8 cellular contexts compared by ENCODE assay signal in genomic region chr4:123856689-123857545, GRCh38.
DNase-seq lines count a peak whose midpoint lies in the region; ATAC-seq, FAIRE-seq and TF ChIP-seq lines count a peak whose summit lies in the region.

No MANE protein-coding gene starts in this region.

- H4K20me1 ChIP-seq in endothelial cell of umbilical vein (replicated peaks; ENCODE audit: control insufficient read depth, extremely low read depth, insufficient read depth, low read length) = no peaks in the 10 kb centered on the region

- H3K4me1 ChIP-seq in endothelial cell of umbilical vein (ENCODE audit: control insufficient read depth, extremely low read depth, insufficient read depth, low read length) = peaks cover 20% of the 10 kb centered on the region

- H3K4me2 ChIP-seq in endothelial cell of umbilical vein (ENCODE audit: insufficient read depth, low read length) = peak overlapping the region; percentile 88

- BruUV-seq in endothelial cell of umbilical vein (replicated peaks; lab: Mats Ljungman, UMichigan) = TSS peak; percentile 97

- peak overlapping the region; percentile 95 for H2AFZ ChIP-seq in endothelial cell of umbilical vein (ENCODE audit: low read depth, low read length)

- H3K9me1 ChIP-seq in endothelial cell of umbilical vein (replicated peaks; ENCODE audit: control insufficient read depth, extremely low read depth, insufficient read depth, low read length) = no peaks in the 10 kb centered on the region

- H3K9me3 ChIP-seq in endothelial cell of umbilical vein (replicated peaks; ENCODE audit: control insufficient read depth, insufficient read depth, low read length) = no peaks in the 10 kb centered on the region

- intact Hi-C loops in endothelial cell of umbilical vein (cut with micrococcal nuclease) (loop anchor here (1.0 to 2.0 kb wide), 2 partner anchors 36 to 66 kb away; no protein-coding TSS in a partner anchor), posterior cingulate gyrus (cut with DNase I) (no loop called here)

- peak overlapping the region; percentile 82 for H3K27ac ChIP-seq in endothelial cell of umbilical vein (ENCODE audit: insufficient read depth, low read depth, low read length)

- peak overlapping the region; percentile 75 for H3K9ac ChIP-seq in endothelial cell of umbilical vein (replicated peaks; ENCODE audit: extremely low read depth, insufficient read depth, low read length)

- H3K36me3 ChIP-seq in endothelial cell of umbilical vein (ENCODE audit: control insufficient read depth in 2 of 2, extremely low read depth in 1 of 2, insufficient read depth in 2 of 2, low read length in 2 of 2) = no peaks in the 10 kb centered on the region

- H3K4me3 ChIP-seq in AG09309 (ENCODE audit: control insufficient read depth, low read depth, low read length) (no peak overlapping the region), endothelial cell of umbilical vein (replicated peaks in 1 of 3; ENCODE audit: insufficient read depth in 1 of 3, low read depth in 1 of 3, low read length in 3 of 3) (peak overlapping the region in 1 of 3 experiments; percentile 36)

- TF ChIP-seq CTCF in AG09309 (IDR thresholded peaks at IDR 0.05; ENCODE audit: control insufficient read depth, insufficient read depth, low read depth, low read length, missing control alignments) (peak; percentile 25), endothelial cell of umbilical vein (IDR thresholded peaks at IDR 0.05; ENCODE audit: extremely low read depth in 1 of 2, insufficient read depth in 1 of 2, low read depth in 1 of 2, low read length in 2 of 2) (peak in 1 of 2 donors; percentile 28)

- dilution Hi-C loops in endothelial cell of umbilical vein (cut with MboI; ENCODE audit: extremely low pct_ligation_motif_present, low sequenced_read_pairs) = no loop called here

- TF ChIP-seq POLR2A in endothelial cell of umbilical vein (IDR thresholded peaks at IDR 0.05; ENCODE audit: low read depth, low read length) = no peak

- CTCF ChIA-PET in endothelial cell of umbilical vein (lab: Charles Lee) = interaction anchor here (0.7 to 1.4 kb wide), 10 partner anchors 8 to 1359 kb away, joined by 3 to 8 read pairs (median 3); no protein-coding TSS in a partner anchor

- H3K79me2 ChIP-seq in endothelial cell of umbilical vein (ENCODE audit: control insufficient read depth, insufficient read depth, low read length) = no peaks in the 10 kb centered on the region

- POLR2A ChIA-PET in endothelial cell of umbilical vein (lab: Charles Lee) = interaction anchor here (0.6 to 1.4 kb wide), 2 partner anchors 66 to 113 kb away, joined by 3 to 7 read pairs; no protein-coding TSS in a partner anchor

- no peaks in the 10 kb centered on the region for H3K27me3 ChIP-seq in endothelial cell of umbilical vein (ENCODE audit: control insufficient read depth in 2 of 2, insufficient read depth in 2 of 2, low read length in 2 of 2)

- no peak for DNase-seq in AG09309 (ENCODE audit: low read depth)
- DNase-seq in NCI-H146 treated with DMSO at 0.1 percent for 48 hours (lab: John Stamatoyannopoulos, UW; ENCODE audit: unreplicated experiment) = peak; percentile 3
- DNase-seq in endothelial cell of umbilical vein (ENCODE audit: low read depth, low spot score) = peak; percentile 90
- DNase-seq in mucosa of gallbladder (ENCODE audit: low spot score) = peak; percentile 44
- DNase-seq in posterior cingulate gyrus = no peak

- ATAC-seq in HG03045 (IDR thresholded peaks at IDR 0.05; ENCODE audit: unreplicated experiment) (no peak), HG03469 (IDR thresholded peaks at IDR 0.05; ENCODE audit: unreplicated experiment) (no peak), HG03108 (IDR thresholded peaks at IDR 0.05; ENCODE audit: unreplicated experiment) (no peak)

- peak; percentile 86 for FAIRE-seq in endothelial cell of umbilical vein (lab: Jason Lieb, UNC)

TF ChIP-seq in endothelial cell of umbilical vein, 7 proteins besides CTCF, POLR2A, EP300 and RAD21:
- TF ChIP-seq EZH2 (IDR thresholded peaks at IDR 0.05; ENCODE audit: borderline replicate concordance, low read depth, low read length, severe bottlenecking) = no peak
- peak; percentile 4 for TF ChIP-seq JUN (IDR thresholded peaks at IDR 0.05; ENCODE audit: borderline replicate concordance, insufficient read depth, insufficient read length, low read depth)
- peak; percentile 61 for TF ChIP-seq GATA2 (IDR thresholded peaks at IDR 0.05; ENCODE audit: insufficient read depth, insufficient read length, low read depth, low read length)
- peak; percentile 33 for TF ChIP-seq POLR2AphosphoS5 (IDR thresholded peaks at IDR 0.05; ENCODE audit: insufficient read depth, low read depth, low read length)

Comparison
In these comparisons a context has a peak if more than half of its experiments do, and no peak if none do; other contexts are left out.
1. DNase-seq: peak in NCI-H146 treated with DMSO at 0.1 percent for 48 hours (single experiment), endothelial cell of umbilical vein (single experiment) and mucosa of gallbladder (single experiment); none in AG09309 (single experiment) and posterior cingulate gyrus (0 of 10).